Comparison of ENCODE assay signal across 1 cellular context in the genomic region with DNA sequence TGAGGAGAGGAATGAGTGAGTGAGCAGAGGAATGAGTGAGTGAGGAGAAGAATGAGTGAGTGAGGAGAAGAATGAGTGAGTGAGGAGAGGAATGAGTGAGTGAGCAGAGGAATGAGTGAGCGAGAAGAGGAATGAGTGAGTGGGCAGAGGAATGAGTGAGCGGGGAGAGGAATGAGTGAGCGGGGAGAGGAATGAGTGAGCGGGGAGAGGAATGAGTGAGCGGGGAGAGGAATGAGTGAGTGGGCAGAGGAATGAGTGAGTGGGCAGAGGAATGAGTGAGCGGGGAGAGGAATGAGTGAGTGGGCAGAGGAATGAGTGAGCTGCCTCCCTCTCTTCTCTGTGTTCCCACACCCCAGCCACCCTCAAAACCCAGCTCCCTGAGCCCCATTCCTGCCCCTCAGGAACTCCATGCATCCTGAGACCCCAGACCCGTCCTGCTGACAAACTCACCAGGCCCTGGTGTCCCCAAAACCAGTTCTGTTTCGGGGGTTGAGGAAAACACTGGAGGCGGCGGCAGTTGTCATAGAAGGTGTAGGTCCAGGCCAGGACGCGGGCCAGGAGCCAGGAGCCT.
TF ChIP-seq lines count a peak whose summit lies in the region.

No MANE protein-coding gene starts in this region.

TF ChIP-seq in GM12878, 131 proteins besides CTCF, POLR2A, EP300 and RAD21:
- peak; percentile 14; the same call in 1 of the 2 replicates for TF ChIP-seq JUNB (IDR thresholded peaks at IDR 0.05)
TF ChIP-seq in GM12878: peak in this region for 1; not testable (repeated sequence) for 130.
